Comparison of ENCODE assay signal across 1 cellular context in genomic region chr2:191245869-191246531, GRCh38.
TF ChIP-seq lines count a peak whose summit lies in the region.

No MANE protein-coding gene starts in this region.

TF ChIP-seq in A549, 52 proteins besides CTCF, POLR2A, EP300 and RAD21 (continued from another document):
- 0 out of 2 replicates have a peak, but pooled peaks have one; percentile 9 for TF ChIP-seq PBX3 (IDR thresholded peaks at IDR 0.05)
- no peak for TF ChIP-seq HEYL (CRISPR knock-in tag; IDR thresholded peaks at IDR 0.05)
- peak; percentile 20 for TF ChIP-seq E2F6 (IDR thresholded peaks at IDR 0.05; ENCODE audit: borderline replicate concordance, low read depth)
- TF ChIP-seq GATA3 (IDR thresholded peaks at IDR 0.05; ENCODE audit: borderline replicate concordance), result peak; percentile 30
- no peak for TF ChIP-seq CEBPB (IDR thresholded peaks at IDR 0.05)
- peak; percentile 64 for TF ChIP-seq BHLHE40 (IDR thresholded peaks at IDR 0.05; ENCODE audit: low read depth, low read length)
